In genomic region chr10:61844116-61844515, GRCh38 we compare ENCODE assay signal across 25 cellular contexts. TPM values are rescaled to one million over a fixed set of nuclear protein-coding genes. Genes with fewer than 3 reads are reported as not detected.
DNase-seq lines count a peak whose midpoint lies in the region; ATAC-seq, FAIRE-seq and TF ChIP-seq lines count a peak whose summit lies in the region.
"Had no signal": no experiment of that assay in that cellular context is flagged by ENCODE, and none has a peak within 500 bp of the region (broad histone marks: within the 10 kb centered on the region; RNA-seq: fewer than 3 reads in every experiment).

No MANE protein-coding gene starts in this region.

- H3K4me3 Mint-ChIP-seq in astrocyte (ENCODE audit: unreplicated experiment) = no peak overlapping the region
- H3K4me3 Mint-ChIP-seq in stimulated activated memory B cell treated with anti-CD40 and anti-IgM and Interleukin-4, amounts not matched to agents 10 μg/mL and 1 μg/mL and 100 μg/mL, for 72 hours = no peak overlapping the region
- H3K4me3 Mint-ChIP-seq: CD4-positive, CD25-positive, alpha-beta regulatory T cell; T-helper 17 cell had no signal

- H3K9me3 Mint-ChIP-seq in astrocyte (ENCODE audit: unreplicated experiment) = no peaks in the 10 kb centered on the region
- H3K9me3 Mint-ChIP-seq in stimulated activated memory B cell treated with anti-CD40 and anti-IgM and Interleukin-4, amounts not matched to agents 10 μg/mL and 1 μg/mL and 100 μg/mL, for 72 hours = no peaks in the 10 kb centered on the region
- H3K9me3 Mint-ChIP-seq: CD4-positive, CD25-positive, alpha-beta regulatory T cell had no signal

- no peak for TF ChIP-seq CTCF in astrocyte (IDR thresholded peaks at IDR 0.05; ENCODE audit: insufficient read depth, low read depth, low read length)

- no peaks in the 10 kb centered on the region for H3K27me3 ChIP-seq in astrocyte (ENCODE audit: insufficient read depth, low read length)
- H3K27me3 ChIP-seq: BE2C, Peyer's patch, SJSA1 had no signal

- no peak overlapping the region for H3K27ac Mint-ChIP-seq in astrocyte (ENCODE audit: unreplicated experiment)
- no peak overlapping the region for H3K27ac Mint-ChIP-seq in stimulated activated memory B cell treated with anti-CD40 and anti-IgM and Interleukin-4, amounts not matched to agents 10 μg/mL and 1 μg/mL and 100 μg/mL, for 72 hours
- H3K27ac Mint-ChIP-seq: CD4-positive, CD25-positive, alpha-beta regulatory T cell; T-helper 17 cell had no signal

- no peaks in the 10 kb centered on the region for H3K36me3 ChIP-seq in astrocyte (ENCODE audit: insufficient read depth, low read length)
- H3K36me3 ChIP-seq: BE2C, Peyer's patch, SJSA1 had no signal

- no peak overlapping the region for H2AFZ ChIP-seq in astrocyte (ENCODE audit: low read depth, low read length)

- ATAC-seq in GM21576 (IDR thresholded peaks at IDR 0.05; ENCODE audit: unreplicated experiment) (peak; percentile 60), HG03521 (IDR thresholded peaks at IDR 0.05; ENCODE audit: unreplicated experiment) (no peak), HG03342 (IDR thresholded peaks at IDR 0.05; ENCODE audit: unreplicated experiment) (no peak), HG03039 (IDR thresholded peaks at IDR 0.05; ENCODE audit: unreplicated experiment) (no peak)
- peak; percentile 53 for ATAC-seq in stimulated activated memory B cell treated with anti-CD40 and anti-IgM and Interleukin-4, amounts not matched to agents 10 μg/mL and 1 μg/mL and 100 μg/mL, for 72 hours
- ATAC-seq: T-helper 17 cell had no signal

- DNase-seq in ELR (ENCODE audit: low read depth) = peak; percentile 13
- DNase-seq in astrocyte (ENCODE audit: low read depth) = no peak
- DNase-seq: BE2C; CD4-positive, CD25-positive, alpha-beta regulatory T cell; COR-L47; DMS 273 treated with DMSO at 0.1 percent for 48 hours; DMS79 treated with DMSO at 0.1 percent for 48 hours; KG1; NCI-H1092 treated with DMSO at 0.1 percent for 48 hours; NCI-H1436 treated with DMSO at 0.1 percent for 48 hours; NCI-H2029; NCI-H2227 treated with DMSO at 0.1 percent for 48 hours; NCI-H524; NCI-H774; NK-92 treated with Interleukin-12 subunit alpha and Interleukin-12 subunit beta, amount 100 ng/mL, for 24 hours; Peyer's patch; T-helper 17 cell had no signal

- no peaks in the 10 kb centered on the region for H3K36me3 Mint-ChIP-seq in astrocyte (ENCODE audit: low read depth, unreplicated experiment)
- H3K36me3 Mint-ChIP-seq in stimulated activated memory B cell treated with anti-CD40 and anti-IgM and Interleukin-4, amounts not matched to agents 10 μg/mL and 1 μg/mL and 100 μg/mL, for 72 hours = no peaks in the 10 kb centered on the region
- H3K36me3 Mint-ChIP-seq: CD4-positive, CD25-positive, alpha-beta regulatory T cell had no signal

- no peak overlapping the region for H3K4me2 ChIP-seq in astrocyte (ENCODE audit: low read length)

- H3K4me1 ChIP-seq in astrocyte (ENCODE audit: insufficient read depth, low read length) = peaks cover 44% of the 10 kb centered on the region
- H3K4me1 ChIP-seq: BE2C had no signal

- peak; percentile 54 for FAIRE-seq in astrocyte (lab: Jason Lieb, UNC)
- FAIRE-seq: GM12891, H54 had no signal

- H3K4me1 Mint-ChIP-seq in astrocyte (ENCODE audit: low read depth, unreplicated experiment) = peaks cover 46% of the 10 kb centered on the region
- peaks cover 12% of the 10 kb centered on the region for H3K4me1 Mint-ChIP-seq in stimulated activated memory B cell treated with anti-CD40 and anti-IgM and Interleukin-4, amounts not matched to agents 10 μg/mL and 1 μg/mL and 100 μg/mL, for 72 hours

- no peaks in the 10 kb centered on the region for H3K79me2 ChIP-seq in astrocyte (ENCODE audit: insufficient read depth, low read length)

- H3K4me3 ChIP-seq in astrocyte (ENCODE audit: insufficient read depth, low read depth, low read length) = no peak overlapping the region
- H3K4me3 ChIP-seq: Peyer's patch, SJSA1 had no signal

- no peak overlapping the region for H3K9ac ChIP-seq in astrocyte (ENCODE audit: low read length)

- no peak overlapping the region for H3K27ac ChIP-seq in astrocyte (ENCODE audit: low read depth, low read length)

- H3K27me3 Mint-ChIP-seq in astrocyte (ENCODE audit: low read depth, unreplicated experiment) = no peaks in the 10 kb centered on the region
- H3K27me3 Mint-ChIP-seq in stimulated activated memory B cell treated with anti-CD40 and anti-IgM and Interleukin-4, amounts not matched to agents 10 μg/mL and 1 μg/mL and 100 μg/mL, for 72 hours = no peaks in the 10 kb centered on the region
- H3K27me3 Mint-ChIP-seq: CD4-positive, CD25-positive, alpha-beta regulatory T cell; T-helper 17 cell had no signal

- H3K9me3 ChIP-seq in astrocyte (ENCODE audit: insufficient read depth, low read depth, low read length) = no peaks in the 10 kb centered on the region
- H3K9me3 ChIP-seq: BE2C, Peyer's patch, SJSA1 had no signal

- H4K20me1 ChIP-seq in astrocyte (ENCODE audit: insufficient read depth, low read length) = no peaks in the 10 kb centered on the region

RNA-seq across cellular contexts. Expression of gene ARID5B, which starts 57.4 kb away (rescaled TPM):
- 64.6 and 66.0 TPM in 2 replicates for total RNA-seq in astrocyte

Comparison
In these comparisons a context has a peak if more than half of its experiments do, and no peak if none do; other contexts are left out.
1. ATAC-seq: peak in GM21576 (single experiment) and stimulated activated memory B cell treated with anti-CD40 and anti-IgM and Interleukin-4, amounts not matched to agents 10 μg/mL and 1 μg/mL and 100 μg/mL, for 72 hours (single experiment); none in HG03521 (single experiment), HG03342 (single experiment) and HG03039 (single experiment).